11 cellular contexts compared by ENCODE assay signal in the genomic region with DNA sequence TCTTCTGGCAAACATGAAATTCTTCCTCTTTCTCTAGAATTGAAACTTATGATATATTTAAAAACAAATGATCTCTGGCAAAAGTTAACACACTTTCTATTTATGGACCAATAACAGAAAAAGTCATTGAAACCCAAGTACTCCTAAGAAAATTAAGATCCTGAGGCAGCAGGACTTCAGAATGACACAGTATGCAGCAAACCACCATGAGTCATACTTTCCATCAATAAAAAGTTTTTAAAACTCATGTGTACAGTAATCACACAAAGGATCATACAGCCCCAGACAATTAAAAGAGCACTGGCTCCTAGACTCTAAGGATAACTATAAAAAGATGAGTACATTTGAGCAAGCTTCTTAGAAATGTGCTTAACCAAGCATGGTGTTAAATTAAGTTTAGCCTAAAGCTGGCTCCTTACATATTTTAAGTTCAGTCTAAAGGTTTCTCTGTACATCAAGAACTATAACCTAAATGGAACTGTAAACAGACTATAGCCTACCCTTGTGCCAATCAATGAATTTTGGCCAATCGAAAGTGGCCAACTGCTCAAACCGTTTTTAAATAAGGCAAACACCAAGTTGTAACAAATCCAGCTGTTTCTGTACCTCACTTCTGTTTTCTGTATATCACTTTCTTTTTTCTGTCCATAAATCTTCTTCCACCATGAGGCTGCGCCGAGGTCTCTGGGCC.
DNase-seq lines count a peak whose midpoint lies in the region.
"Had no signal": no experiment of that assay in that cellular context is flagged by ENCODE, and none has a peak within 500 bp of the region (broad histone marks: within the 10 kb centered on the region; RNA-seq: fewer than 3 reads in every experiment).

No MANE protein-coding gene starts in this region.

- H2BK15ac ChIP-seq in mesenchymal stem cell (ENCODE audit: low read depth, poor library complexity, severe bottlenecking): no peak overlapping the region

- H2BK5ac ChIP-seq in mesenchymal stem cell (ENCODE audit: low read depth, low read length, poor library complexity, severe bottlenecking): no peak overlapping the region

- H2AK5ac ChIP-seq in mesenchymal stem cell (ENCODE audit: low read length, severe bottlenecking): no peak overlapping the region

- no peak overlapping the region for H3K14ac ChIP-seq in mesenchymal stem cell (ENCODE audit: low read length in 2 of 2)

- no peaks in the 10 kb centered on the region for H3K36me3 ChIP-seq in mesenchymal stem cell (ENCODE audit: control insufficient read depth in 1 of 2, insufficient read depth in 2 of 2, low read depth in 1 of 2, low read length in 2 of 2)
- H3K36me3 ChIP-seq: colonic mucosa, left ventricle myocardium inferior had no signal

- H3K79me1 ChIP-seq in mesenchymal stem cell (replicated peaks; ENCODE audit: low read length, poor library complexity, severe bottlenecking): no peaks in the 10 kb centered on the region

- peak overlapping the region; percentile 24 for H3K9ac ChIP-seq in mesenchymal stem cell (ENCODE audit: low read length)

- H4K8ac ChIP-seq in mesenchymal stem cell (ENCODE audit: low read length): no peak overlapping the region

- DNase-seq in CD1c-positive myeloid dendritic cell (ENCODE audit: extremely low spot score) (peak; percentile 50), LoVo (ENCODE audit: low spot score) (peak; percentile 57), astrocyte of the hippocampus (ENCODE audit: low read depth, low spot score) (peak; percentile 75), mesenchymal stem cell (peak; percentile 83), SK-N-DZ (ENCODE audit: low spot score) (no peak), hippocampal formation (lab: John Stamatoyannopoulos, UW) (no peak)
- no peak for DNase-seq in stimulated activated CD8-positive, alpha-beta memory T cell treated with anti-CD3 and anti-CD28 coated beads, Interleukin-4, amount 100 ng/mL, for 48 hours
- no peak for DNase-seq in activated CD4-positive, CD25-positive, alpha-beta regulatory T cell treated with anti-CD3 and anti-CD28 coated beads, Interleukin-2, amount 50 U/mL, for 72 hours
- DNase-seq: colonic mucosa, DMS53, left ventricle myocardium inferior had no signal

- no peak overlapping the region for H2AFZ ChIP-seq in mesenchymal stem cell (ENCODE audit: low read depth, low read length)

- no peak overlapping the region for H3K4ac ChIP-seq in mesenchymal stem cell (ENCODE audit: low read depth in 1 of 2, low read length in 2 of 2)

- H4K91ac ChIP-seq in mesenchymal stem cell (ENCODE audit: low read length): no peak overlapping the region

- H3K23ac ChIP-seq in mesenchymal stem cell (ENCODE audit: low read length in 2 of 2): no peak overlapping the region

- H3K27ac ChIP-seq in mesenchymal stem cell (ENCODE audit: low read length, poor library complexity, severe bottlenecking): no peak overlapping the region
- H3K27ac ChIP-seq: colonic mucosa, left ventricle myocardium inferior had no signal

- H3K4me1 ChIP-seq in mesenchymal stem cell (ENCODE audit: control insufficient read depth, insufficient read depth, low read depth, low read length): no peaks in the 10 kb centered on the region
- H3K4me1 ChIP-seq: colonic mucosa had no signal

- H3K4me3 ChIP-seq in mesenchymal stem cell (ENCODE audit: insufficient read depth in 1 of 2, low read depth in 1 of 2, low read length in 2 of 2): no peak overlapping the region
- H3K4me3 ChIP-seq: colonic mucosa, left ventricle myocardium inferior had no signal

- H2BK120ac ChIP-seq in mesenchymal stem cell (ENCODE audit: low read depth, low read length): no peak overlapping the region

- WGBS in mesenchymal stem cell: 89% methylated on average over 4 of the region's 4 CpGs

- H2BK12ac ChIP-seq in mesenchymal stem cell (ENCODE audit: low read length in 2 of 2): no peak overlapping the region

- no peak overlapping the region for H3K4me2 ChIP-seq in mesenchymal stem cell (ENCODE audit: low read length, poor library complexity, severe bottlenecking)

- no peak overlapping the region for H3K18ac ChIP-seq in mesenchymal stem cell (ENCODE audit: low read depth in 1 of 2, low read length in 2 of 2)

- no peaks in the 10 kb centered on the region for H3K27me3 ChIP-seq in mesenchymal stem cell (ENCODE audit: control insufficient read depth in 1 of 2, insufficient read depth in 1 of 2, low read length in 2 of 2)
- H3K27me3 ChIP-seq: colonic mucosa had no signal

- no peaks in the 10 kb centered on the region for H3K9me3 ChIP-seq in mesenchymal stem cell (ENCODE audit: control insufficient read depth, low read length)
- H3K9me3 ChIP-seq: colonic mucosa had no signal

Comparison
In these comparisons a context has a peak if more than half of its experiments do, and no peak if none do; other contexts are left out.
1. DNase-seq: peak in CD1c-positive myeloid dendritic cell (single experiment), LoVo (single experiment), astrocyte of the hippocampus (single experiment) and mesenchymal stem cell (single experiment); none in stimulated activated CD8-positive, alpha-beta memory T cell treated with anti-CD3 and anti-CD28 coated beads, Interleukin-4, amount 100 ng/mL, for 48 hours (single experiment), SK-N-DZ (single experiment), hippocampal formation (0 of 2) and activated CD4-positive, CD25-positive, alpha-beta regulatory T cell treated with anti-CD3 and anti-CD28 coated beads, Interleukin-2, amount 50 U/mL, for 72 hours (single experiment).